1 cellular context compared by ENCODE assay signal in genomic region chr5:171397599-171397998, GRCh38.
TF ChIP-seq lines count a peak whose summit lies in the region.

No MANE protein-coding gene starts in this region.

TF ChIP-seq in WTC11, 78 proteins besides CTCF, POLR2A, EP300 and RAD21 (continued from another document):
- TF ChIP-seq ERG (CRISPR knock-in tag; IDR thresholded peaks at IDR 0.05) (no peak), SOX15 (CRISPR knock-in tag; IDR thresholded peaks at IDR 0.05) (no peak), E2F5 (CRISPR knock-in tag; IDR thresholded peaks at IDR 0.05) (no peak), HMGXB4 (CRISPR knock-in tag; IDR thresholded peaks at IDR 0.05) (no peak), RELA (CRISPR knock-in tag; IDR thresholded peaks at IDR 0.05; ENCODE audit: borderline replicate concordance) (no peak)
